1 cellular context compared by ENCODE assay signal in the genomic region with DNA sequence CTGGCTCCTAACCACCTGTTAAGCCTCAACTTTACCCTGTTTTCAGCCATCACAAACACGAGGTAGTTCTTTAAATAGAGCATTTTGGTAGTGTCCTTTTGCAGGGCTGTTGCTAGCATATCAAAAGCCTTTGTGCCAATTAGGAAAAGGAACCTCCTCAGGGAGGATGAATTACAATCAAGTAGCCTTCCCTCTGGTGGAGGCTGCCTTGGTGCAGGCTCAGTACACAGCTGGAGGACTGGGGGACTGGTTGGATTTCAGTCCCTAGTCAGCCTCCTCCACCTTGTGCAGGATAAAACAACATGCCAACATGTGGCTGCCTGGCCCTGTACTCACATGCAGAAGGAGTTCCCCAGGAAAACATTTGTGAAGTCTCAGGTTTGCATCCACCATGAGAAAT.
TF ChIP-seq lines count a peak whose summit lies in the region.

No MANE protein-coding gene starts in this region.

TF ChIP-seq in GM23338, 12 proteins besides CTCF, POLR2A, EP300 and RAD21 (continued from another document):
- no peak for TF ChIP-seq JUNB (IDR thresholded peaks at IDR 0.05; ENCODE audit: unreplicated experiment)
